Comparison of ENCODE assay signal across 18 cellular contexts in the genomic region with DNA sequence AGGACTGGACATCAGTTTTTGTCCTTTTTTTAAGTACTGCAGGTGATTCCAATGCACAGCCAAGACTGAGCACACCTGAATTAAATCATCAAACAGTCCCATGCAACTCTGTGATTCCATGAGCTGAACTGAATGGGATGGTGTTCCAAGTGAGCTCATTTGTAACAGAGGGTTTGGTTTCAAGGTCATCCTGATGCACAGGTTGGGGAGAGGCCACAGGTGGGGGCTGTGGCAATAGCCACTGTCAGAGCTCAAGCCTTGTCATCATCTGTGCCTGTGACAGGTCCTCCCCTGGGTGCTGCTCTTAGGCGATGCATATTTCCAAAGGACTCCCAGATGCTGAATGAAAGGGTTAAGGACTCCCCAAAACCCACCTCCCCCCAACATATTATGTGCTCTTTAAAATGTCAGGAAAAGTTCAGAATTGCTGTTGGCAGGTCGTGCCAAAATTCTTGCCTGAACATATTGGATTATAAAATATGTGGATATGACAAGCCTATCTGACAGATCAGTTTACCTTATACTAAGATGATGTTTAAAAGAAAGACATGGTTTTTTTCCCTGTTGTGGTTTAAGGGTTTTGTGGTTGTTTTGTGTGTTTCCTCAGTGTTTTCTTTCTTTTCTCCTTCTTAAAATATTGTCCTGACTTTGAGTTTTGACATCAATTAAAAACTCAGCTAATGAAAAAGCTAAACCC.
DNase-seq lines count a peak whose midpoint lies in the region; ATAC-seq and TF ChIP-seq lines count a peak whose summit lies in the region.
"Had no signal": no experiment of that assay in that cellular context is flagged by ENCODE, and none has a peak within 500 bp of the region (broad histone marks: within the 10 kb centered on the region; RNA-seq: fewer than 3 reads in every experiment).

No MANE protein-coding gene starts in this region.

- H3K9me2 ChIP-seq in PC-3 (replicated peaks; ENCODE audit: low read length), result no peaks in the 10 kb centered on the region

- intact Hi-C loops in PC-3 (cut with micrococcal nuclease), result loop anchor here (1.0 kb wide), 1 partner anchor 31 kb away; no protein-coding TSS in a partner anchor

- H3K9me3 ChIP-seq in PC-3 (ENCODE audit: low read length) (no peaks in the 10 kb centered on the region), neural progenitor cell (ENCODE audit: low read depth) (no peaks in the 10 kb centered on the region)

- H3K4me3 Mint-ChIP-seq in neural progenitor cell, result no peak overlapping the region
- H3K4me3 Mint-ChIP-seq: CD4-positive, alpha-beta T cell; HFFc6 had no signal

- H3K4me1 ChIP-seq in PC-3 (ENCODE audit: insufficient read depth, low read length) (peaks cover 60% of the 10 kb centered on the region), neural progenitor cell (peaks cover 32% of the 10 kb centered on the region)

- peak; percentile 20 for DNase-seq in NCI-H1092 treated with DMSO at 0.1 percent for 48 hours (lab: John Stamatoyannopoulos, UW)
- DNase-seq in NCI-H1092 (lab: John Stamatoyannopoulos, UW), result no peak
- peak; percentile 42 for DNase-seq in DMS53 (lab: John Stamatoyannopoulos, UW)
- no peak for DNase-seq in PC-3
- DNase-seq in neural progenitor cell (ENCODE audit: low spot score), result no peak
- no peak for DNase-seq in T-helper 9 cell
- DNase-seq in RKO (ENCODE audit: low spot score), result no peak
- DNase-seq: 8988T; CD4-positive, alpha-beta T cell; DMS79; HFFc6; NCI-H187; NCI-H2227 treated with DMSO at 0.1 percent for 48 hours; NK-92 treated with Interleukin-12 subunit alpha and Interleukin-12 subunit beta, amount 100 ng/mL, for 24 hours; RPMI8226; T-helper 1 cell; T1000 had no signal

- H3K36me3 ChIP-seq in PC-3 (ENCODE audit: low read depth, low read length), result no peaks in the 10 kb centered on the region
- no peaks in the 10 kb centered on the region for H3K36me3 ChIP-seq in neural progenitor cell

- peaks cover 29% of the 10 kb centered on the region for H3K4me1 Mint-ChIP-seq in neural progenitor cell

- H3K79me2 ChIP-seq in PC-3 (ENCODE audit: low read length) (no peaks in the 10 kb centered on the region), neural progenitor cell (ENCODE audit: low read depth) (no peaks in the 10 kb centered on the region)

- H3K4me2 ChIP-seq in PC-3 (ENCODE audit: low read length), result peak overlapping the region; percentile 60
- peak overlapping the region; percentile 48 for H3K4me2 ChIP-seq in neural progenitor cell

- H2AFZ ChIP-seq in PC-3 (ENCODE audit: low read length), result peak overlapping the region; percentile 34; the same call in 1 of the 2 replicates
- H2AFZ ChIP-seq in neural progenitor cell (replicated peaks), result no peak overlapping the region

- no peaks in the 10 kb centered on the region for H3K36me3 Mint-ChIP-seq in neural progenitor cell

- H4K20me1 ChIP-seq in PC-3 (ENCODE audit: low read length), result no peaks in the 10 kb centered on the region
- H4K20me1 ChIP-seq in neural progenitor cell (ENCODE audit: low read depth), result peaks cover 6% of the 10 kb centered on the region

- CTCF ChIA-PET in PC-3 (lab: Charles Lee), result no interaction called here

- H3K27ac ChIP-seq in PC-3 (ENCODE audit: low read length), result peak overlapping the region; percentile 93
- H3K27ac ChIP-seq in neural progenitor cell, result no peak overlapping the region

- POLR2A ChIA-PET in PC-3 (lab: Charles Lee; ENCODE audit: unreplicated experiment), result no interaction called here

- no peaks in the 10 kb centered on the region for H3K9me3 Mint-ChIP-seq in neural progenitor cell
- H3K9me3 Mint-ChIP-seq: CD4-positive, alpha-beta T cell; HFFc6 had no signal

- ATAC-seq in PC-3 (no peak), GM19397 (IDR thresholded peaks at IDR 0.05; ENCODE audit: unreplicated experiment) (no peak)

- no peak overlapping the region for H3K27ac Mint-ChIP-seq in neural progenitor cell
- H3K27ac Mint-ChIP-seq: CD4-positive, alpha-beta T cell; HFFc6 had no signal

- peaks cover 6% of the 10 kb centered on the region for H3K27me3 Mint-ChIP-seq in neural progenitor cell (ENCODE audit: insufficient read depth, low read depth)

- no peak for TF ChIP-seq CTCF in PC-3 (conservative IDR thresholded peaks at IDR 0.05; ENCODE audit: low read depth, low read length)
- TF ChIP-seq CTCF in neural progenitor cell (IDR thresholded peaks at IDR 0.05), result no peak

- peak overlapping the region; percentile 26 for H3K9ac ChIP-seq in PC-3 (ENCODE audit: low read length)
- H3K9ac ChIP-seq in neural progenitor cell, result no peak overlapping the region

- H3F3A ChIP-seq in PC-3 (ENCODE audit: low read length, unreplicated experiment) (peaks cover 4% of the 10 kb centered on the region), neural progenitor cell (ENCODE audit: low read depth) (peaks cover 22% of the 10 kb centered on the region)

- H3K27me3 ChIP-seq in PC-3 (ENCODE audit: low read length), result no peaks in the 10 kb centered on the region
- no peaks in the 10 kb centered on the region for H3K27me3 ChIP-seq in neural progenitor cell

- H3K4me3 ChIP-seq in PC-3 (ENCODE audit: low read length), result no peak overlapping the region
- no peak overlapping the region for H3K4me3 ChIP-seq in neural progenitor cell

- no TSS peak for BruUV-seq in PC-3 (replicated peaks; lab: Mats Ljungman, UMichigan)

Comparison
In these comparisons a context has a peak if more than half of its experiments do, and no peak if none do; other contexts are left out.
1. DNase-seq: peak in NCI-H1092 treated with DMSO at 0.1 percent for 48 hours (single experiment) and DMS53 (single experiment); none in NCI-H1092 (single experiment), PC-3 (single experiment), neural progenitor cell (single experiment), T-helper 9 cell (single experiment) and RKO (single experiment).